In the genomic region with DNA sequence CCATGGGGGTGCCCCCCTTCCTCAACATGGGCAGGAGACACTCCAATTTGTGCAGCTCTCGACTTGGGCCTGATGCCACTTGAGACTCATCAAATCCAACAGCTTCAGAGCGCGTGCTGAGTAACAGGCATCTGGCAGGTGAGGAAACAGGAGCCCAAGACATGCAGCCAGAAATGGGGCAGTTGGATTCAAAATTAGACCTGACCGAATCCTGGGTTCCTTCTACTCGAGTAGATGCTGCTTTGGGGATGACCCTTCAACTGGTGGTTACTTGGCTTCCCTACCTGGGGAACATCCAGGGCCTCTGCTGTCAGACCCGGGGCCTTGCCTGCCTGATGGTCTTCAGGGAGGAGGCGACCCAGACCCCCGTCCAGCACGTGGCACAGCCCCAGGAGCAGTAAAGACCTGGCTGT, we compare ENCODE assay signal across 8 cellular contexts. TPM values are rescaled to one million over a fixed set of nuclear protein-coding genes. Genes with fewer than 3 reads are reported as not detected.
A peak's percentile ranks its signal among the peaks of the same experiment; 100 is the strongest.
DNase-seq lines count a peak whose midpoint lies in the region; ATAC-seq and TF ChIP-seq lines count a peak whose summit lies in the region.
"Had no signal": no experiment of that assay in that cellular context is flagged by ENCODE, and none has a peak within 500 bp of the region (broad histone marks: within the 10 kb centered on the region; RNA-seq: fewer than 3 reads in every experiment).

No MANE protein-coding gene starts in this region.

- BruUV-seq in OCI-LY7 (replicated peaks; lab: Mats Ljungman, UMichigan) = no TSS peak

- H3K4me3 Mint-ChIP-seq in stimulated activated naive B cell treated with anti-CD40 and anti-IgM and Interleukin-4, amounts not matched to agents 10 μg/mL and 1 μg/mL and 100 μg/mL, for 72 hours = no peak overlapping the region
- H3K4me3 Mint-ChIP-seq: activated CD4-positive, alpha-beta T cell treated with anti-CD3 and anti-CD28 coated beads, Interleukin-2, amount 10 ng/mL, durations not matched to agents 24 days and 14 days had no signal

- no peaks in the 10 kb centered on the region for H3K9me2 ChIP-seq in OCI-LY7 (ENCODE audit: insufficient read depth, low read length)

- H3K27ac ChIP-seq in OCI-LY7 (ENCODE audit: low read depth, low read length, poor library complexity, severe bottlenecking) (peak overlapping the region; percentile 89), osteoblast (ENCODE audit: low read depth, low read length) (no peak overlapping the region)

- peaks cover 0 to 4% of the 10 kb centered on the region in 2 donors for H3K36me3 Mint-ChIP-seq in stimulated activated naive B cell treated with anti-CD40 and anti-IgM and Interleukin-4, amounts not matched to agents 10 μg/mL and 1 μg/mL and 100 μg/mL, for 72 hours

- H3K27ac Mint-ChIP-seq in stimulated activated naive B cell treated with anti-CD40 and anti-IgM and Interleukin-4, amounts not matched to agents 10 μg/mL and 1 μg/mL and 100 μg/mL, for 72 hours = no peak overlapping the region
- H3K27ac Mint-ChIP-seq: activated CD4-positive, alpha-beta T cell treated with anti-CD3 and anti-CD28 coated beads, Interleukin-2, amount 10 ng/mL, durations not matched to agents 24 days and 14 days had no signal

- intact Hi-C loops in OCI-LY7 (cut with micrococcal nuclease; ENCODE audit: unreplicated experiment) = no loop called here

- H3K9me3 Mint-ChIP-seq in stimulated activated naive B cell treated with anti-CD40 and anti-IgM and Interleukin-4, amounts not matched to agents 10 μg/mL and 1 μg/mL and 100 μg/mL, for 72 hours = no peaks in the 10 kb centered on the region
- H3K9me3 Mint-ChIP-seq: activated CD4-positive, alpha-beta T cell treated with anti-CD3 and anti-CD28 coated beads, Interleukin-2, amount 10 ng/mL, durations not matched to agents 24 days and 14 days had no signal

- no peaks in the 10 kb centered on the region for H3K27me3 ChIP-seq in osteoblast (ENCODE audit: insufficient read depth, low read length)

- peaks cover 31 to 53% of the 10 kb centered on the region in 2 donors for H3K4me1 Mint-ChIP-seq in stimulated activated naive B cell treated with anti-CD40 and anti-IgM and Interleukin-4, amounts not matched to agents 10 μg/mL and 1 μg/mL and 100 μg/mL, for 72 hours

- peaks cover 2% of the 10 kb centered on the region; the same call in 1 of the 2 replicates for H3K36me3 ChIP-seq in OCI-LY7 (ENCODE audit: insufficient read depth, low read length)
- H3K36me3 ChIP-seq in osteoblast (ENCODE audit: insufficient read depth, low read length) = no peaks in the 10 kb centered on the region
- H3K36me3 ChIP-seq: stomach had no signal

- H4K20me1 ChIP-seq in OCI-LY7 (ENCODE audit: insufficient read depth, low read length) (no peaks in the 10 kb centered on the region), osteoblast (ENCODE audit: insufficient read depth, low read length) (peaks cover 4% of the 10 kb centered on the region)

- TF ChIP-seq CTCF in OCI-LY7 (conservative IDR thresholded peaks at IDR 0.05; ENCODE audit: low read length) = no peak
- TF ChIP-seq CTCF in osteoblast (IDR thresholded peaks at IDR 0.05; ENCODE audit: extremely low read depth, low read depth, low read length) = no peak

- peaks cover 76% of the 10 kb centered on the region for H3K4me1 ChIP-seq in OCI-LY7 (ENCODE audit: insufficient read depth, low read length, poor library complexity, severe bottlenecking)
- peaks cover 13% of the 10 kb centered on the region for H3K4me1 ChIP-seq in osteoblast (ENCODE audit: insufficient read depth, low read length)

- POLR2A ChIA-PET in OCI-LY7 (lab: Charles Lee) = interaction anchor here (1.0 to 1.9 kb wide), 2 partner anchors 11 to 31 kb away, joined by 3 to 11 read pairs; a partner anchor contains a TSS

- peaks cover 24 to 27% of the 10 kb centered on the region in 2 donors for H3K27me3 Mint-ChIP-seq in stimulated activated naive B cell treated with anti-CD40 and anti-IgM and Interleukin-4, amounts not matched to agents 10 μg/mL and 1 μg/mL and 100 μg/mL, for 72 hours

- CTCF ChIA-PET in OCI-LY7 (lab: Charles Lee; ENCODE audit: unreplicated experiment) = no interaction called here

- H2AFZ ChIP-seq in OCI-LY7 (ENCODE audit: low read length) = no peak overlapping the region
- no peak overlapping the region for H2AFZ ChIP-seq in osteoblast (ENCODE audit: low read length)

- DNase-seq in NCI-H510A treated with DMSO at 0.1 percent for 48 hours (lab: John Stamatoyannopoulos, UW) (peak; percentile 21), NCI-H510A (lab: John Stamatoyannopoulos, UW) (no peak), OCI-LY7 (ENCODE audit: low spot score) (peak; percentile 67), osteoblast (ENCODE audit: insufficient read length, low spot score, missing footprints) (no peak)
- DNase-seq in stimulated activated naive B cell treated with anti-CD40 and anti-IgM and Interleukin-4, amounts not matched to agents 10 μg/mL and 1 μg/mL and 100 μg/mL, for 72 hours = no peak
- DNase-seq: activated CD4-positive, alpha-beta T cell treated with anti-CD3 and anti-CD28 coated beads, Interleukin-2, amount 10 ng/mL, durations not matched to agents 24 days and 14 days; stomach had no signal

- peak overlapping the region; percentile 60 for H3K4me3 ChIP-seq in OCI-LY7 (ENCODE audit: low read depth, low read length, poor library complexity, severe bottlenecking)
- H3K4me3 ChIP-seq in osteoblast (ENCODE audit: insufficient read depth, low read length) = no peak overlapping the region

- H3K9me3 ChIP-seq in OCI-LY7 (ENCODE audit: low read length) (no peaks in the 10 kb centered on the region), osteoblast (ENCODE audit: low read depth, low read length) (no peaks in the 10 kb centered on the region)
- H3K9me3 ChIP-seq: stomach had no signal

- H3K4me2 ChIP-seq in OCI-LY7 (ENCODE audit: low read length) (peak overlapping the region; percentile 91), osteoblast (ENCODE audit: insufficient read depth, low read length) (peak overlapping the region; percentile 58)

- ATAC-seq in GM18907 (IDR thresholded peaks at IDR 0.05; ENCODE audit: unreplicated experiment) = no peak
- no peak for ATAC-seq in stimulated activated naive B cell treated with anti-CD40 and anti-IgM and Interleukin-4, amounts not matched to agents 10 μg/mL and 1 μg/mL and 100 μg/mL, for 72 hours (replicated peaks)

- H3K79me2 ChIP-seq in OCI-LY7 (ENCODE audit: insufficient read depth, low read depth, low read length) = peaks cover 3% of the 10 kb centered on the region; the same call in 1 of the 2 replicates
- H3K79me2 ChIP-seq in osteoblast (ENCODE audit: insufficient read depth, low read length) = peaks cover 4% of the 10 kb centered on the region

RNA-seq across cellular contexts. Expression of a gene that starts 0.5 kb away (rescaled TPM):
- 2.3 and 4.8 TPM in 2 replicates for total RNA-seq in OCI-LY7 (2014; rRNA removed; shearing (Covaris generic))
- total RNA-seq in OCI-LY7 (2022) (1.5 and 1.7 TPM in 2 replicates), osteoblast (under 0.01 and 0.36 TPM in 2 replicates)
- total RNA-seq: activated CD4-positive, alpha-beta T cell treated with anti-CD3 and anti-CD28 coated beads, Interleukin-2, amount 10 ng/mL, durations not matched to agents 24 days and 14 days had no signal

RNA-seq across cellular contexts. Expression of a gene that starts 4.3 kb away (rescaled TPM):
- 19.8 and 23.4 TPM in 2 replicates for total RNA-seq in OCI-LY7 (2014; rRNA removed; shearing (Covaris generic))
- 29.9 and 34.7 TPM in 2 replicates for total RNA-seq in OCI-LY7 (2022)
- total RNA-seq in osteoblast = 15.9 and 16.6 TPM in 2 replicates

RNA-seq across cellular contexts. Expression of a gene that starts 10.7 kb away (rescaled TPM):
- 89.3 and 110 TPM in 2 replicates for total RNA-seq in OCI-LY7 (2014; rRNA removed; shearing (Covaris generic))
- total RNA-seq in OCI-LY7 (2022) (48.0 and 56.0 TPM in 2 replicates), osteoblast (3.5 and 5.1 TPM in 2 replicates)

RNA-seq across cellular contexts. Expression of a gene that starts 41.4 kb away (rescaled TPM):
- 71.5 and 82.1 TPM in 2 replicates for total RNA-seq in OCI-LY7 (2014; rRNA removed; shearing (Covaris generic))
- total RNA-seq in OCI-LY7 (2022) (83.3 and 93.0 TPM in 2 replicates), osteoblast (6.9 and 7.4 TPM in 2 replicates)

RNA-seq across cellular contexts. Expression of a gene that starts 43.1 kb away (rescaled TPM):
- 15.0 and 16.4 TPM in 2 replicates for total RNA-seq in OCI-LY7 (2014; rRNA removed; shearing (Covaris generic))
- total RNA-seq in OCI-LY7 (2022) (87.4 and 94.3 TPM in 2 replicates), osteoblast (18.8 and 22.7 TPM in 2 replicates)

Comparison
In these comparisons a context has a peak if more than half of its experiments do, and no peak if none do; other contexts are left out.
1. DNase-seq: peak in NCI-H510A treated with DMSO at 0.1 percent for 48 hours (single experiment) and OCI-LY7 (single experiment); none in NCI-H510A (single experiment), osteoblast (single experiment) and stimulated activated naive B cell treated with anti-CD40 and anti-IgM and Interleukin-4, amounts not matched to agents 10 μg/mL and 1 μg/mL and 100 μg/mL, for 72 hours (single experiment).